1 cellular context compared by ENCODE assay signal in the genomic region with DNA sequence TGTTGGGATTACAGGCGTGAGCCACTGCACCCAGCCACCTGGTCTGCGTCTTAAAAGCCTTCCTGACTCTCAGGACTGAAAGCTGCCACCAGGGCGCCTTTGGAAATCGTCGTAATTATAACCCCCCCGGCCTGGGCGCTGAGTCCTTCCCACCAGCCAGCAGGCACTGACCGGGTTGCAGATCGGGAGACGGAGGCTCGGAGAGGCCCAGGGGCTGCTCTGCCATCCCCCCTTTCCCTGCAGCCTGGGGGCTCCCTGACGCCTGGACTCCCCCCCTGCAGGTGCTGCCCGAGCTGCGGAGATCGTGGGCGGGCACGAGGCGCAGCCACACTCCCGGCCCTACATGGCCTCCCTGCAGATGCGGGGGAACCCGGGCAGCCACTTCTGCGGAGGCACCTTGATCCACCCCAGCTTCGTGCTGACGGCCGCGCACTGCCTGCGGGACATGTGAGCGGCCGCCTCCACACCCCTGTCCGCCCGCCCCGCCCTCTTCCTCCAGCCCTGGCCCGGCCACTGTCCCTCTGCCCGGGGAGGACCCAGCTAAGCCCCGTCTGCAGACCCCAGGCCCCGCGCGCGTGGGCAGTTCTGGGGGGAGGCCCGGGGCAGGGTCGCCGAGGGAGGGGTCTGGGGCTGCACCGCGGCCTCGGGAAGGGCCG.
TF ChIP-seq lines count a peak whose summit lies in the region.

No MANE protein-coding gene starts in this region.

TF ChIP-seq in K562, 482 proteins besides CTCF, POLR2A, EP300 and RAD21 (continued from another document and continues in another):
- TF ChIP-seq, protein P1, sequence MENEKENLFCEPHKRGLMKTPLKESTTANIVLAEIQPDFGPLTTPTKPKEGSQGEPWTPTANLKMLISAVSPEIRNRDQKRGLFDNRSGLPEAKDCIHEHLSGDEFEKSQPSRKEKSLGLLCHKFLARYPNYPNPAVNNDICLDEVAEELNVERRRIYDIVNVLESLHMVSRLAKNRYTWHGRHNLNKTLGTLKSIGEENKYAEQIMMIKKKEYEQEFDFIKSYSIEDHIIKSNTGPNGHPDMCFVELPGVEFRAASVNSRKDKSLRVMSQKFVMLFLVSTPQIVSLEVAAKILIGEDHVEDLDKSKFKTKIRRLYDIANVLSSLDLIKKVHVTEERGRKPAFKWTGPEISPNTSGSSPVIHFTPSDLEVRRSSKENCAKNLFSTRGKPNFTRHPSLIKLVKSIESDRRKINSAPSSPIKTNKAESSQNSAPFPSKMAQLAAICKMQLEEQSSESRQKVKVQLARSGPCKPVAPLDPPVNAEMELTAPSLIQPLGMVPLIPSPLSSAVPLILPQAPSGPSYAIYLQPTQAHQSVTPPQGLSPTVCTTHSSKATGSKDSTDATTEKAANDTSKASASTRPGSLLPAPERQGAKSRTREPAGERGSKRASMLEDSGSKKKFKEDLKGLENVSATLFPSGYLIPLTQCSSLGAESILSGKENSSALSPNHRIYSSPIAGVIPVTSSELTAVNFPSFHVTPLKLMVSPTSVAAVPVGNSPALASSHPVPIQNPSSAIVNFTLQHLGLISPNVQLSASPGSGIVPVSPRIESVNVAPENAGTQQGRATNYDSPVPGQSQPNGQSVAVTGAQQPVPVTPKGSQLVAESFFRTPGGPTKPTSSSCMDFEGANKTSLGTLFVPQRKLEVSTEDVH (IDR thresholded peaks at IDR 0.05; ENCODE audit: low read depth, partially characterized antibody), result no peak
- TF ChIP-seq HNRNPH1 (optimal IDR thresholded peaks at IDR 0.05; ENCODE audit: low read depth, low read length) (no peak), ZNF511 (CRISPR knock-in tag; IDR thresholded peaks at IDR 0.05) (peak; percentile 62; the same call in 1 of the 2 replicates), NRF1 (conservative IDR thresholded peaks at IDR 0.05 in 1 of 2, IDR thresholded peaks at IDR 0.05 in 1 of 2) (peak; percentile 37 to 54; a peak in 3 of 4 replicates), E2F6 (IDR thresholded peaks at IDR 0.05; ENCODE audit: borderline replicate concordance in 1 of 2, extremely low read depth in 1 of 2, insufficient read depth in 1 of 2, insufficient read length in 1 of 2, low read depth in 1 of 2, low read length in 1 of 2, poor library complexity in 1 of 2, severe bottlenecking in 1 of 2) (peak; percentile 83 to 91), ILK (tag; IDR thresholded peaks at IDR 0.05; ENCODE audit: borderline replicate concordance, low read depth) (no peak), CTBP1 (IDR thresholded peaks at IDR 0.05; ENCODE audit: borderline replicate concordance) (0 out of 2 replicates have a peak, but pooled peaks have one; percentile 8), ZNF3 (CRISPR knock-in tag; IDR thresholded peaks at IDR 0.05) (no peak), BACH1 (tag; IDR thresholded peaks at IDR 0.05) (no peak), HDAC2 (IDR thresholded peaks at IDR 0.05) (no peak), SUPT5H (IDR thresholded peaks at IDR 0.05) (no peak), BCL6 (CRISPR knock-in tag; IDR thresholded peaks at IDR 0.05) (no peak), POLR3G (IDR thresholded peaks at IDR 0.05; ENCODE audit: extremely low read depth, insufficient read length, insufficient replicate concordance) (no peak), TEAD1 (CRISPR knock-in tag; IDR thresholded peaks at IDR 0.05) (0 out of 4 replicates have a peak, but pooled peaks of 1 of the 2 experiments have one; percentile 22), MAZ (CRISPR knock-in tag; conservative IDR thresholded peaks at IDR 0.05 in 1 of 2, IDR thresholded peaks at IDR 0.05 in 1 of 2) (peak; percentile 30 to 61; a peak in 2 of 4 replicates), NFATC3 (IDR thresholded peaks at IDR 0.05) (no peak), ZNF431 (CRISPR knock-in tag; IDR thresholded peaks at IDR 0.05) (peak; percentile 62), RBBP5 (IDR thresholded peaks at IDR 0.05; ENCODE audit: borderline replicate concordance, insufficient read depth, low read length, poor library complexity, severe bottlenecking) (peak; percentile 21), ZNF592 (IDR thresholded peaks at IDR 0.05) (peak; percentile 50; the same call in 1 of the 2 replicates), NR2F6 (CRISPR knock-in tag; IDR thresholded peaks at IDR 0.05) (no peak), HMG20B (CRISPR knock-in tag; IDR thresholded peaks at IDR 0.05) (no peak), MAX (CRISPR knock-in tag; IDR thresholded peaks at IDR 0.05) (peak; percentile 84), CREM (IDR thresholded peaks at IDR 0.05; ENCODE audit: low read depth) (no peak), ILF3 (IDR thresholded peaks at IDR 0.05; ENCODE audit: borderline replicate concordance) (no peak), TCF3 (CRISPR knock-in tag; IDR thresholded peaks at IDR 0.05) (no peak), CBX5 (IDR thresholded peaks at IDR 0.05; ENCODE audit: borderline replicate concordance, low read depth) (no peak), ZNF175 (CRISPR knock-in tag; IDR thresholded peaks at IDR 0.05; ENCODE audit: low read depth) (no peak), ATF1 (CRISPR knock-in tag; IDR thresholded peaks at IDR 0.05) (no peak), ATF1 (tag; IDR thresholded peaks at IDR 0.05) (0 out of 2 replicates have a peak, but pooled peaks have one; percentile 8), BCLAF1 (IDR thresholded peaks at IDR 0.05; ENCODE audit: borderline replicate concordance in 1 of 2, control insufficient read depth in 1 of 2, low read depth in 2 of 2, low read length in 1 of 2) (no peak), L3MBTL2 (IDR thresholded peaks at IDR 0.05) (peak; percentile 97), ZNF79 (CRISPR knock-in tag; IDR thresholded peaks at IDR 0.05; ENCODE audit: low read depth) (no peak), TCF15 (CRISPR knock-in tag; IDR thresholded peaks at IDR 0.05) (no peak), RHOXF2B (CRISPR knock-in tag; conservative IDR thresholded peaks at IDR 0.05) (no peak), ZNF263 (CRISPR knock-in tag; IDR thresholded peaks at IDR 0.05; ENCODE audit: borderline replicate concordance) (peak; percentile 49; the same call in 1 of the 2 replicates), SRF (CRISPR knock-in tag; IDR thresholded peaks at IDR 0.05) (0 out of 4 replicates have a peak, but pooled peaks of 1 of the 2 experiments have one; percentile 16), CREB1 (IDR thresholded peaks at IDR 0.05) (no peak), CREB1 (CRISPR knock-in tag; IDR thresholded peaks at IDR 0.05) (peak; percentile 28; the same call in 1 of the 2 replicates), RB1 (IDR thresholded peaks at IDR 0.05; ENCODE audit: low read depth) (peak; percentile 41; the same call in 1 of the 2 replicates), CHCHD3 (CRISPR knock-in tag; IDR thresholded peaks at IDR 0.05) (no peak), COPS2 (conservative IDR thresholded peaks at IDR 0.05) (no peak), ZNF785 (CRISPR knock-in tag; IDR thresholded peaks at IDR 0.05) (no peak), SREBF2 (CRISPR knock-in tag; IDR thresholded peaks at IDR 0.05) (no peak)
- TF ChIP-seq, protein P2, sequence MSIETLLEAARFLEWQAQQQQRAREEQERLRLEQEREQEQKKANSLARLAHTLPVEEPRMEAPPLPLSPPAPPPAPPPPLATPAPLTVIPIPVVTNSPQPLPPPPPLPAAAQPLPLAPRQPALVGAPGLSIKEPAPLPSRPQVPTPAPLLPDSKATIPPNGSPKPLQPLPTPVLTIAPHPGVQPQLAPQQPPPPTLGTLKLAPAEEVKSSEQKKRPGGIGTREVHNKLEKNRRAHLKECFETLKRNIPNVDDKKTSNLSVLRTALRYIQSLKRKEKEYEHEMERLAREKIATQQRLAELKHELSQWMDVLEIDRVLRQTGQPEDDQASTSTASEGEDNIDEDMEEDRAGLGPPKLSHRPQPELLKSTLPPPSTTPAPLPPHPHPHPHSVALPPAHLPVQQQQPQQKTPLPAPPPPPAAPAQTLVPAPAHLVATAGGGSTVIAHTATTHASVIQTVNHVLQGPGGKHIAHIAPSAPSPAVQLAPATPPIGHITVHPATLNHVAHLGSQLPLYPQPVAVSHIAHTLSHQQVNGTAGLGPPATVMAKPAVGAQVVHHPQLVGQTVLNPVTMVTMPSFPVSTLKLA (conservative IDR thresholded peaks at IDR 0.05), result 0 out of 4 replicates have a peak, but pooled peaks of 1 of the 2 experiments have one; percentile 22
- TF ChIP-seq, protein P3, sequence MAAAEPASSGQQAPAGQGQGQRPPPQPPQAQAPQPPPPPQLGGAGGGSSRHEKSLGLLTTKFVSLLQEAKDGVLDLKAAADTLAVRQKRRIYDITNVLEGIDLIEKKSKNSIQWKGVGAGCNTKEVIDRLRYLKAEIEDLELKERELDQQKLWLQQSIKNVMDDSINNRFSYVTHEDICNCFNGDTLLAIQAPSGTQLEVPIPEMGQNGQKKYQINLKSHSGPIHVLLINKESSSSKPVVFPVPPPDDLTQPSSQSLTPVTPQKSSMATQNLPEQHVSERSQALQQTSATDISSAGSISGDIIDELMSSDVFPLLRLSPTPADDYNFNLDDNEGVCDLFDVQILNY (CRISPR knock-in tag; IDR thresholded peaks at IDR 0.05), result 0 out of 2 replicates have a peak, but pooled peaks have one; percentile 28
- TF ChIP-seq, protein P4, sequence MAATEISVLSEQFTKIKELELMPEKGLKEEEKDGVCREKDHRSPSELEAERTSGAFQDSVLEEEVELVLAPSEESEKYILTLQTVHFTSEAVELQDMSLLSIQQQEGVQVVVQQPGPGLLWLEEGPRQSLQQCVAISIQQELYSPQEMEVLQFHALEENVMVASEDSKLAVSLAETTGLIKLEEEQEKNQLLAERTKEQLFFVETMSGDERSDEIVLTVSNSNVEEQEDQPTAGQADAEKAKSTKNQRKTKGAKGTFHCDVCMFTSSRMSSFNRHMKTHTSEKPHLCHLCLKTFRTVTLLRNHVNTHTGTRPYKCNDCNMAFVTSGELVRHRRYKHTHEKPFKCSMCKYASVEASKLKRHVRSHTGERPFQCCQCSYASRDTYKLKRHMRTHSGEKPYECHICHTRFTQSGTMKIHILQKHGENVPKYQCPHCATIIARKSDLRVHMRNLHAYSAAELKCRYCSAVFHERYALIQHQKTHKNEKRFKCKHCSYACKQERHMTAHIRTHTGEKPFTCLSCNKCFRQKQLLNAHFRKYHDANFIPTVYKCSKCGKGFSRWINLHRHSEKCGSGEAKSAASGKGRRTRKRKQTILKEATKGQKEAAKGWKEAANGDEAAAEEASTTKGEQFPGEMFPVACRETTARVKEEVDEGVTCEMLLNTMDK (IDR thresholded peaks at IDR 0.05; ENCODE audit: borderline replicate concordance, insufficient read depth, low read depth, low read length, poor library complexity, severe bottlenecking), result no peak
